ENCODE assay signal across 14 cellular contexts in genomic region chr10:74927701-74928100, GRCh38.
DNase-seq lines count a peak whose midpoint lies in the region; ATAC-seq and TF ChIP-seq lines count a peak whose summit lies in the region.
"Had no signal": no experiment of that assay in that cellular context is flagged by ENCODE, and none has a peak within 500 bp of the region (broad histone marks: within the 10 kb centered on the region; RNA-seq: fewer than 3 reads in every experiment).

No MANE protein-coding gene starts in this region.

- no peaks in the 10 kb centered on the region for H3K27me3 ChIP-seq in dorsolateral prefrontal cortex
- H3K27me3 ChIP-seq in ovary, result no peaks in the 10 kb centered on the region
- H3K27me3 ChIP-seq: SJSA1 had no signal

- WGBS in ovary, 3 donors, result 34 to 39% (median 36%) methylated on average over 2 of the region's 2 CpGs

- H3K27ac Mint-ChIP-seq in natural killer cell (peak overlapping the region; percentile 41 to 47), mesothelial cell of epicardium (peak overlapping the region; percentile 95)
- peak overlapping the region in 1 of 2 donors; percentile 52 for H3K27ac Mint-ChIP-seq in natural killer cell treated with Interleukin-12 subunit alpha and Interleukin-12 subunit beta and Interleukin-15 and Interleukin-18, amount 100 ng/mL, for 72 hours
- H3K27ac Mint-ChIP-seq: type B pancreatic cell, WTC11 had no signal

- no peaks in the 10 kb centered on the region for H3K9me3 Mint-ChIP-seq in natural killer cell
- H3K9me3 Mint-ChIP-seq in natural killer cell treated with Interleukin-12 subunit alpha and Interleukin-12 subunit beta and Interleukin-15 and Interleukin-18, amount 100 ng/mL, for 72 hours, result no peaks in the 10 kb centered on the region
- H3K9me3 Mint-ChIP-seq in mesothelial cell of epicardium, result no peaks in the 10 kb centered on the region
- H3K9me3 Mint-ChIP-seq: type B pancreatic cell, WTC11 had no signal

- H3K4me3 ChIP-seq in dorsolateral prefrontal cortex (no peak overlapping the region), ovary (no peak overlapping the region)
- H3K4me3 ChIP-seq: SJSA1 had no signal

- peaks cover 19% of the 10 kb centered on the region for H3K4me1 ChIP-seq in ovary (ENCODE audit: insufficient read depth)

- H3K36me3 Mint-ChIP-seq in natural killer cell (no peaks in the 10 kb centered on the region), mesothelial cell of epicardium (peaks cover 1% of the 10 kb centered on the region)
- H3K36me3 Mint-ChIP-seq in natural killer cell treated with Interleukin-12 subunit alpha and Interleukin-12 subunit beta and Interleukin-15 and Interleukin-18, amount 100 ng/mL, for 72 hours, result no peaks in the 10 kb centered on the region
- H3K36me3 Mint-ChIP-seq: WTC11 had no signal

- DNase-seq in natural killer cell (no peak), dorsolateral prefrontal cortex (no peak), mesothelial cell of epicardium (ENCODE audit: low spot score in 2 of 2, unreplicated experiment in 2 of 2) (no peak), ovary (no peak), NCI-H526 (lab: John Stamatoyannopoulos, UW) (no peak), NCI-H146 treated with DMSO at 0.1 percent for 48 hours (lab: John Stamatoyannopoulos, UW; ENCODE audit: unreplicated experiment) (no peak)
- no peak for DNase-seq in natural killer cell treated with Interleukin-12 subunit alpha and Interleukin-12 subunit beta and Interleukin-15 and Interleukin-18, amount 100 ng/mL, for 72 hours (ENCODE audit: low spot score)
- DNase-seq in activated CD4-positive, alpha-beta T cell treated with anti-CD3 and anti-CD28 coated beads for 48 hours, result no peak
- DNase-seq: activated T-cell treated with anti-CD3 and anti-CD28 coated beads for 4 hours, DMS153, NCI-H1417 had no signal

- H3K4me3 Mint-ChIP-seq in natural killer cell (no peak overlapping the region), mesothelial cell of epicardium (no peak overlapping the region)
- no peak overlapping the region for H3K4me3 Mint-ChIP-seq in natural killer cell treated with Interleukin-12 subunit alpha and Interleukin-12 subunit beta and Interleukin-15 and Interleukin-18, amount 100 ng/mL, for 72 hours
- H3K4me3 Mint-ChIP-seq: type B pancreatic cell, WTC11 had no signal

- H3K27ac ChIP-seq in dorsolateral prefrontal cortex (peak overlapping the region; percentile 31 to 89 (median 77)), ovary (peak overlapping the region in 1 of 2 donors; percentile 56)

- H3K9me3 ChIP-seq in ovary, result no peaks in the 10 kb centered on the region
- H3K9me3 ChIP-seq: SJSA1 had no signal

- no peak for TF ChIP-seq POLR2A in ovary (IDR thresholded peaks at IDR 0.05)

- H3K4me1 Mint-ChIP-seq in natural killer cell (peaks cover 42 to 44% of the 10 kb centered on the region in 2 donors), mesothelial cell of epicardium (peaks cover 86% of the 10 kb centered on the region)
- peaks cover 27 to 33% of the 10 kb centered on the region in 2 donors for H3K4me1 Mint-ChIP-seq in natural killer cell treated with Interleukin-12 subunit alpha and Interleukin-12 subunit beta and Interleukin-15 and Interleukin-18, amount 100 ng/mL, for 72 hours (ENCODE audit: low read depth in 2 of 2)

- TF ChIP-seq CTCF in natural killer cell (IDR thresholded peaks at IDR 0.05) (no peak), dorsolateral prefrontal cortex (IDR thresholded peaks at IDR 0.05 in 54 of 56, conservative IDR thresholded peaks at IDR 0.05 in 2 of 56; ENCODE audit: low read depth in 1 of 56, partially characterized antibody in 56 of 56) (no peak), mesothelial cell of epicardium (IDR thresholded peaks at IDR 0.05; ENCODE audit: unreplicated experiment) (no peak), ovary (IDR thresholded peaks at IDR 0.05) (no peak)

- no peaks in the 10 kb centered on the region for H3K36me3 ChIP-seq in ovary
- H3K36me3 ChIP-seq: SJSA1 had no signal

- ATAC-seq in natural killer cell, result no peak
- ATAC-seq in natural killer cell treated with Interleukin-12 subunit alpha and Interleukin-12 subunit beta and Interleukin-15 and Interleukin-18, amount 100 ng/mL, for 72 hours, result no peak

- H3K27me3 Mint-ChIP-seq in natural killer cell (ENCODE audit: low read depth in 2 of 2), result no peaks in the 10 kb centered on the region
- no peaks in the 10 kb centered on the region for H3K27me3 Mint-ChIP-seq in natural killer cell treated with Interleukin-12 subunit alpha and Interleukin-12 subunit beta and Interleukin-15 and Interleukin-18, amount 100 ng/mL, for 72 hours
- H3K27me3 Mint-ChIP-seq in mesothelial cell of epicardium (ENCODE audit: low read depth), result no peaks in the 10 kb centered on the region
- H3K27me3 Mint-ChIP-seq: type B pancreatic cell had no signal

- TF ChIP-seq EP300 in ovary (IDR thresholded peaks at IDR 0.05), result no peak

- intact Hi-C loops in natural killer cell (cut with micrococcal nuclease) (no loop called here), dorsolateral prefrontal cortex (cut with DNase I) (loop anchor here (5.0 to 10.0 kb wide), 4 partner anchors 87 to 103 kb away; partner anchors contain the start of gene KAT6B (in 2 of the 2)), ovary (cut with DNase I) (no loop called here)

Comparison
In these comparisons a context has a peak if more than half of its experiments do, and no peak if none do; other contexts are left out.
1. intact Hi-C loops: an anchor here in dorsolateral prefrontal cortex (5.0 to 10.0 kb wide); none called in natural killer cell and ovary.